Comparison of ENCODE assay signal across 1 cellular context in genomic region chr13:34964558-34964957, GRCh38.
TF ChIP-seq lines count a peak whose summit lies in the region.

No MANE protein-coding gene starts in this region.

TF ChIP-seq in H1, 55 proteins besides CTCF, POLR2A, EP300 and RAD21 (continued from another document):
- no peak for TF ChIP-seq KDM1A (IDR thresholded peaks at IDR 0.05; ENCODE audit: borderline replicate concordance, low read length)
- TF ChIP-seq ZNF274 (IDR thresholded peaks at IDR 0.05; ENCODE audit: borderline replicate concordance, extremely low read depth, low read length), result no peak
- TF ChIP-seq HDAC6 (IDR thresholded peaks at IDR 0.05; ENCODE audit: low read depth, low read length), result no peak
- no peak for TF ChIP-seq TAF1 (IDR thresholded peaks at IDR 0.05; ENCODE audit: low read depth, low read length)
- TF ChIP-seq RNF2 (IDR thresholded peaks at IDR 0.05; ENCODE audit: borderline replicate concordance, low read depth, low read length, missing control alignments, poor library complexity, severe bottlenecking), result no peak
- no peak for TF ChIP-seq JUND (IDR thresholded peaks at IDR 0.05; ENCODE audit: low read length)
- no peak for TF ChIP-seq TBP (IDR thresholded peaks at IDR 0.05; ENCODE audit: low read depth, low read length)
- TF ChIP-seq YY1 (IDR thresholded peaks at IDR 0.05; ENCODE audit: low read depth, low read length), result no peak
- no peak for TF ChIP-seq SP1 (IDR thresholded peaks at IDR 0.05; ENCODE audit: low read depth, low read length)
- no peak for TF ChIP-seq SIN3A (conservative IDR thresholded peaks at IDR 0.05 in 1 of 2, IDR thresholded peaks at IDR 0.05 in 1 of 2; ENCODE audit: low read depth in 1 of 2, low read length in 2 of 2)
